Comparison of ENCODE assay signal across 7 cellular contexts in genomic region chr2:175004980-175005832, GRCh38. TPM values are rescaled to one million over a fixed set of nuclear protein-coding genes. Genes with fewer than 3 reads are reported as not detected.
DNase-seq lines count a peak whose midpoint lies in the region; ATAC-seq and TF ChIP-seq lines count a peak whose summit lies in the region.

Gene CHN1, minus strand, starts transcription at chr2:175005381. Its CDS starts 469 bp downstream, at chr2:175004912.

- no peak for TF ChIP-seq CTCF in lower lobe of right lung (IDR thresholded peaks at IDR 0.05)

- DNase-seq in NCI-H2196 (lab: John Stamatoyannopoulos, UW; ENCODE audit: unreplicated experiment) (peak; percentile 86), ecto neural progenitor cell (ENCODE audit: low spot score) (peak; percentile 91), lower lobe of right lung (peak; percentile 79)
- DNase-seq in activated CD4-positive, alpha-beta T cell treated with anti-CD3 and anti-CD28 coated beads, Interleukin-2, amount 50 U/mL, for 4 hours, result peak; percentile 50 to 54
- DNase-seq in stimulated activated CD4-positive, alpha-beta T cell treated with anti-CD3 and anti-CD28 coated beads, Interleukin-4, amount 100 ng/mL, for 48 hours (ENCODE audit: low read depth in 2 of 2), result peak; percentile 45 to 68

- H3K9me3 ChIP-seq in lower lobe of right lung, result no peaks in the 10 kb centered on the region

- peaks cover 30% of the 10 kb centered on the region for H3K27me3 ChIP-seq in lower lobe of right lung (ENCODE audit: low read depth)

- ATAC-seq in GM18499 (IDR thresholded peaks at IDR 0.05; ENCODE audit: insufficient read depth, unreplicated experiment), result peak; percentile 45
- peak; percentile 81 for ATAC-seq in HG02885 (IDR thresholded peaks at IDR 0.05; ENCODE audit: poor library complexity, unreplicated experiment)
- ATAC-seq in lower lobe of right lung, result peak; percentile 88 to 89

- H3K4me1 ChIP-seq in lower lobe of right lung, result no peaks in the 10 kb centered on the region

- intact Hi-C loops in lower lobe of right lung (cut with DNase I), result no loop called here

- H3K4me3 ChIP-seq in lower lobe of right lung, result peak within 1 kb of the TSS; percentile 77

- peak within 1 kb of the TSS; percentile 82 for H3K27ac ChIP-seq in lower lobe of right lung

- H3K36me3 ChIP-seq in lower lobe of right lung, result no peaks in the 10 kb centered on the region

RNA-seq across cellular contexts. Expression of gene CHN1, which starts in this region (rescaled TPM):
- total RNA-seq in lower lobe of right lung, result 16.8 TPM

Comparison
In these comparisons a context has a peak if more than half of its experiments do, and no peak if none do; other contexts are left out.
1. Peak in every context shown above with its lines: DNase-seq, ATAC-seq, H3K4me3 ChIP-seq and H3K27ac ChIP-seq.